In genomic region chr3:132721479-132722164, GRCh38 we compare ENCODE assay signal across 8 cellular contexts. TPM values are rescaled to one million over a fixed set of nuclear protein-coding genes. Genes with fewer than 3 reads are reported as not detected.
DNase-seq lines count a peak whose midpoint lies in the region; ATAC-seq and TF ChIP-seq lines count a peak whose summit lies in the region.

No MANE protein-coding gene starts in this region.

- peak overlapping the region; percentile 70 for H3K9ac ChIP-seq in rectal smooth muscle tissue (ENCODE audit: low read length)

- no peaks in the 10 kb centered on the region for H3K9me3 ChIP-seq in OCI-LY7 (ENCODE audit: low read length)

- peaks cover 5% of the 10 kb centered on the region; the same call in 1 of the 2 replicates for H3K79me2 ChIP-seq in OCI-LY7 (ENCODE audit: insufficient read depth, low read depth, low read length)

- H3K4me2 ChIP-seq in OCI-LY7 (ENCODE audit: low read length): peak overlapping the region; percentile 86

- H2AFZ ChIP-seq in OCI-LY7 (ENCODE audit: low read length): peak overlapping the region; percentile 78

- peak; percentile 24 for ATAC-seq in HG03066 (IDR thresholded peaks at IDR 0.05; ENCODE audit: low read depth, unreplicated experiment)

- no peaks in the 10 kb centered on the region for H3K27me3 ChIP-seq in rectal smooth muscle tissue (ENCODE audit: control insufficient read depth, insufficient read depth, low read length)

- H4K20me1 ChIP-seq in OCI-LY7 (ENCODE audit: insufficient read depth, low read length): no peaks in the 10 kb centered on the region

- POLR2A ChIA-PET in OCI-LY7 (lab: Charles Lee): no interaction called here

- no peak for TF ChIP-seq CTCF in OCI-LY7 (conservative IDR thresholded peaks at IDR 0.05; ENCODE audit: low read length)
- TF ChIP-seq CTCF in astrocyte of the cerebellum (IDR thresholded peaks at IDR 0.05; ENCODE audit: low read depth, low read length, missing control alignments): peak; percentile 26
- no peak for TF ChIP-seq CTCF in GM13976 (IDR thresholded peaks at IDR 0.05; ENCODE audit: borderline replicate concordance, control extremely low read depth, extremely low read depth, insufficient read depth, missing control alignments)

- H3K27ac ChIP-seq in OCI-LY7 (ENCODE audit: low read depth, low read length, poor library complexity, severe bottlenecking) (no peak overlapping the region), rectal smooth muscle tissue (ENCODE audit: low read depth, low read length) (peak overlapping the region; percentile 95)

- H3K9me2 ChIP-seq in OCI-LY7 (ENCODE audit: insufficient read depth, low read length): no peaks in the 10 kb centered on the region

- intact Hi-C loops in OCI-LY7 (cut with micrococcal nuclease; ENCODE audit: unreplicated experiment): loop anchor here (1.0 to 10.0 kb wide), 6 partner anchors 61 to 1766 kb away; partner anchors contain the start of genes ANAPC13, CEP63, SRPRB and TOPBP1

- in situ Hi-C loops in astrocyte of the cerebellum (cut with HindIII; ENCODE audit: low sequenced_read_pairs): no loop called here
- in situ Hi-C loops in GM13976 (cut with MboI; ENCODE audit: low sequenced_read_pairs, unreplicated experiment): no loop called here

- H3K4me3 ChIP-seq in OCI-LY7 (ENCODE audit: low read depth, low read length, poor library complexity, severe bottlenecking) (peak overlapping the region; percentile 82), astrocyte of the cerebellum (ENCODE audit: low read depth, low read length) (peak overlapping the region; percentile 71), rectal smooth muscle tissue (ENCODE audit: low read length) (peak overlapping the region; percentile 82)

- peak; percentile 67 for DNase-seq in activated effector memory CD4-positive, alpha-beta T cell treated with anti-CD3 and anti-CD28 coated beads, Interleukin-2, amount 50 U/mL, for 16 hours
- no peak for DNase-seq in activated effector memory CD4-positive, alpha-beta T cell treated with Interleukin-2 at 50 U/mL for 16 hours
- DNase-seq in OCI-LY7 (ENCODE audit: low spot score) (no peak), astrocyte of the cerebellum (ENCODE audit: low read depth) (peak; percentile 34), hypothalamus (lab: John Stamatoyannopoulos, UW) (peak in 35 of 51 donors; percentile 15 to 84 (median 63)), GM13976 (ENCODE audit: low spot score) (no peak)

- CTCF ChIA-PET in OCI-LY7 (lab: Charles Lee; ENCODE audit: unreplicated experiment): no interaction called here

- H3K36me3 ChIP-seq in OCI-LY7 (ENCODE audit: insufficient read depth, low read length): no peaks in the 10 kb centered on the region
- no peaks in the 10 kb centered on the region for H3K36me3 ChIP-seq in rectal smooth muscle tissue (ENCODE audit: control insufficient read depth, insufficient read depth, low read length)

- BruUV-seq in OCI-LY7 (replicated peaks; lab: Mats Ljungman, UMichigan): no TSS peak

- H3K4me1 ChIP-seq in OCI-LY7 (ENCODE audit: insufficient read depth, low read length, poor library complexity, severe bottlenecking) (peaks cover 14% of the 10 kb centered on the region), rectal smooth muscle tissue (ENCODE audit: control insufficient read depth, insufficient read depth, low read length) (peaks cover 9% of the 10 kb centered on the region)

RNA-seq across cellular contexts. Expression of gene NPHP3, which starts 0.6 kb away (rescaled TPM):
- total RNA-seq in OCI-LY7 (2014; rRNA removed; shearing (Covaris generic)): 7.9 and 10.6 TPM in 2 replicates
- total RNA-seq in OCI-LY7 (2022): 8.5 and 9.8 TPM in 2 replicates

Comparison
In these comparisons a context has a peak if more than half of its experiments do, and no peak if none do; other contexts are left out.
1. DNase-seq: peak in activated effector memory CD4-positive, alpha-beta T cell treated with anti-CD3 and anti-CD28 coated beads, Interleukin-2, amount 50 U/mL, for 16 hours (single experiment), astrocyte of the cerebellum (single experiment) and hypothalamus (35 of 51); none in activated effector memory CD4-positive, alpha-beta T cell treated with Interleukin-2 at 50 U/mL for 16 hours (single experiment), OCI-LY7 (single experiment) and GM13976 (single experiment).
2. Peak in every context shown above with its lines, with median percentiles within 50 percentile points of each other: H3K4me3 ChIP-seq.